7 cellular contexts compared by ENCODE assay signal in the genomic region with DNA sequence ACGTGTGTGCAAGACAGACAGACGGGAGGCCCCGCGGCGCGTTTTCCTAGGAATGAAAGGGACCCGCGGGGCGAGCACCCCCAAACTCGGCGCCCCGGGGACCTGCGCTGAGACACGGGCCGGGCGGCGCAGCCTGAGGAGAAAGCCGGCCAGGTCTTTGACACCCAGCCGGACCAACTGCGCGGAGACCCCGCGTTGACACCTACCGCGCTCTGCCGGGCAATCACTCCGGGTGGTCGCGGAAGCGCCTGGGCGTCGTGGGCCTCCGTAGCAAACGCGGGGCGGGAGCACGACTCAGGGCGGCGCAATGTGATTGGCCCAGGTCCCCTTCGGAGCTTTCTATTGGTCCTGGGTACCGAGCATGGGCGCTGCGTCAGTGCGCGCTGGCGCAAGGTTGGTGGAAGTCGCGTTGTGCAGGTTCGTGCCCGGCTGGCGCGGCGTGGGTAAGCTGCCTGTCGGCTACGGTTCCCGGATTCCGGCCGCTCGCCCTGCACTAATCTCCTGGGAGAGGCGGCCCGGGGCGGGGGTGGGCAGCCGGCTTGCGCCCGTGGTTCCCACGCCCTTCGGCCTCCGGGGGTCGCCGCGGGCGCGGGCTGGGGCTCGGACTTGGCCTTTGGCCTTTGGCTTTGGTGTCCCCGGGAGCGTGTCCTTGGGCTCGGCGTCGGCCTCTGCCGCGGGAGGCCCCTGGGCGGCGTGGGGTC. TPM values are rescaled to one million over a fixed set of nuclear protein-coding genes. Genes with fewer than 3 reads are reported as not detected.
DNase-seq lines count a peak whose midpoint lies in the region; ATAC-seq, FAIRE-seq and TF ChIP-seq lines count a peak whose summit lies in the region.

A gene with protein sequence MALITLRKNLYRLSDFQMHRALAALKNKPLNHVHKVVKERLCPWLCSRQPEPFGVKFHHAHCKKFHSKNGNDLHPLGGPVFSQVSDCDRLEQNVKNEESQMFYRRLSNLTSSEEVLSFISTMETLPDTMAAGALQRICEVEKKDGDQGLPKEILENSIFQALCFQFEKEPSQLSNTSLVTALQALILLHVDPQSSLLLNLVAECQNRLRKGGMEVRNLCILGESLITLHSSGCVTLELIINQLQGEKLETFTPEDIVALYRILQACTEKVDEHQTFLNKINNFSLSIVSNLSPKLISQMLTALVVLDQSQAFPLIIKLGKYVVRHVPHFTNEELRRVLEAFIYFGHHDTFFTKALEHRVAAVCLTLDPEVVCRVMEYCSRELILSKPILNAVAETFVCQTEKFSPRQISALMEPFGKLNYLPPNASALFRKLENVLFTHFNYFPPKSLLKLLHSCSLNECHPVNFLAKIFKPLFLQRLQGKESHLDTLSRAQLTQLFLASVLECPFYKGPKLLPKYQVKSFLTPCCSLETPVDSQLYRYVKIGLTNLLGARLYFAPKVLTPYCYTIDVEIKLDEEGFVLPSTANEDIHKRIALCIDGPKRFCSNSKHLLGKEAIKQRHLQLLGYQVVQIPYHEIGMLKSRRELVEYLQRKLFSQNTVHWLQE (minus strand): TSS at position 259 of the 701 bp plus-strand sequence. CDS start 948 bp downstream, outside the sequence.
Gene MTRR, plus strand, starts transcription at position 376 of the 701 bp plus-strand sequence. CDS start 1,647 bp downstream, outside the sequence.

- no peaks in the 10 kb centered on the region for H3K36me3 ChIP-seq in hepatocyte (replicated peaks; ENCODE audit: insufficient read depth, low read depth)

- H3K27ac ChIP-seq in hepatocyte: peak within 1 kb of the TSS; percentile 84

- H4K20me1 ChIP-seq in hepatocyte (ENCODE audit: insufficient read depth, poor library complexity, severe bottlenecking): peaks cover 15% of the 10 kb centered on the region

- peak within 1 kb of the TSS; percentile 82 for H3K4me3 ChIP-seq in astrocyte of the cerebellum (ENCODE audit: low read depth, low read length)
- H3K4me3 ChIP-seq in hepatocyte: peak within 1 kb of the TSS; percentile 82
- peak within 1 kb of the TSS; percentile 82 for H3K4me3 ChIP-seq in retinal pigment epithelial cell (ENCODE audit: low read length)

- peaks cover 16% of the 10 kb centered on the region for H3K4me1 ChIP-seq in hepatocyte (ENCODE audit: insufficient read depth)

- ATAC-seq in HG02981 (IDR thresholded peaks at IDR 0.05; ENCODE audit: unreplicated experiment): peak; percentile 98

- peak within 1 kb of the TSS; percentile 95 for H2AFZ ChIP-seq in hepatocyte

- peak; percentile 88 for DNase-seq in GM18507 (ENCODE audit: extremely low spot score, insufficient read length, low read depth)
- peak; percentile 66 for DNase-seq in NCI-H2029 treated with DMSO at 0.1 percent for 48 hours (lab: John Stamatoyannopoulos, UW)
- peak; percentile 83 for DNase-seq in T-helper 9 cell
- DNase-seq in astrocyte of the cerebellum (ENCODE audit: low read depth): peak; percentile 82
- DNase-seq in hepatocyte (ENCODE audit: low spot score): peak; percentile 95
- peak; percentile 81 for DNase-seq in retinal pigment epithelial cell (ENCODE audit: low read depth)

- in situ Hi-C loops in astrocyte of the cerebellum (cut with HindIII; ENCODE audit: low sequenced_read_pairs): no loop called here

- TF ChIP-seq CTCF in astrocyte of the cerebellum (IDR thresholded peaks at IDR 0.05; ENCODE audit: low read depth, low read length, missing control alignments) (no peak), hepatocyte (IDR thresholded peaks at IDR 0.05; ENCODE audit: poor library complexity) (no peak), retinal pigment epithelial cell (conservative IDR thresholded peaks at IDR 0.05; ENCODE audit: low read depth, low read length) (no peak)

- H3K9me3 ChIP-seq in hepatocyte (ENCODE audit: low read depth): no peaks in the 10 kb centered on the region

- FAIRE-seq in GM18507 (lab: Jason Lieb, UNC): peak; percentile 99

- no peaks in the 10 kb centered on the region for H3K9me2 ChIP-seq in hepatocyte (replicated peaks; ENCODE audit: insufficient read depth)

- H3K27me3 ChIP-seq in hepatocyte: no peaks in the 10 kb centered on the region

- H3K4me2 ChIP-seq in hepatocyte: peak within 1 kb of the TSS; percentile 86

- under 1% methylated on average over 72 of the region's 83 CpGs for WGBS in hepatocyte (ENCODE audit: low lambda C conversion rate, missing lambda C conversion rate)

- H3K79me2 ChIP-seq in hepatocyte: peaks cover 64% of the 10 kb centered on the region

RNA-seq across cellular contexts. Expression of the first gene that starts in this region (rescaled TPM):
- 15.2 and 22.4 TPM in 2 replicates for total RNA-seq in hepatocyte
- polyA plus RNA-seq in hepatocyte: 8.0 and 14.7 TPM in 2 replicates

RNA-seq across cellular contexts. Expression of gene MTRR, which starts in this region (rescaled TPM):
- total RNA-seq in hepatocyte: 28.0 and 29.9 TPM in 2 replicates
- polyA plus RNA-seq in hepatocyte: 18.0 and 24.8 TPM in 2 replicates

Comparison
In these comparisons a context has a peak if more than half of its experiments do, and no peak if none do; other contexts are left out.
1. Peak in every context shown above with its lines: DNase-seq, ATAC-seq, H3K4me3 ChIP-seq and H3K27ac ChIP-seq.